30 cellular contexts compared by ENCODE assay signal in genomic region chr5:59731829-59732228, GRCh38.
"Had no signal": no experiment of that assay in that cellular context is flagged by ENCODE, and none has a peak within 500 bp of the region (broad histone marks: within the 10 kb centered on the region; RNA-seq: fewer than 3 reads in every experiment).

No MANE protein-coding gene starts in this region.

- H3K4me1 ChIP-seq: ascending aorta had no signal

- H3K27ac ChIP-seq: ascending aorta, cardiac muscle cell, VCaP had no signal

- DNase-seq: activated B cell treated with CpG ODN at 0.5 μM for 24 hours; activated CD4-positive, alpha-beta memory T cell treated with anti-CD3 and anti-CD28 coated beads for 36 hours; activated CD4-positive, alpha-beta T cell treated with anti-CD3 and anti-CD28 coated beads for 4 hours; activated CD4-positive, alpha-beta T cell treated with anti-CD3 and anti-CD28 coated beads, Interleukin-2, amount 10 ng/mL, durations not matched to agents 24 days and 14 days; activated CD4-positive, alpha-beta T cell treated with anti-CD3 and anti-CD28 coated beads, Interleukin-2, amount 50 U/mL, for 1 hour; activated CD4-positive, alpha-beta T cell treated with anti-CD3 and anti-CD28 coated beads, Interleukin-2, amount 50 U/mL, for 4 hours; activated CD4-positive, CD25-positive, alpha-beta regulatory T cell treated with anti-CD3 and anti-CD28 coated beads, Interleukin-2, amount 50 U/mL, for 72 hours; activated CD8-positive, alpha-beta memory T cell treated with anti-CD3 and anti-CD28 coated beads, Interleukin-2, amount 50 U/mL, for 4 hours; activated CD8-positive, alpha-beta T cell treated with anti-CD3 and anti-CD28 coated beads for 36 hours; activated effector memory CD4-positive, alpha-beta T cell treated with Interleukin-2 at 50 U/mL for 16 hours; activated gamma-delta T cell; activated naive CD4-positive, alpha-beta T cell treated with anti-CD3 and anti-CD28 coated beads, Interleukin-2, amount 10 ng/mL, durations not matched to agents 7 days and 5 days; activated naive CD4-positive, alpha-beta T cell treated with Interleukin-2 at 50 U/mL for 16 hours; activated naive CD8-positive, alpha-beta T cell treated with anti-CD3 and anti-CD28 coated beads, Interleukin-2, amount 10 ng/mL, durations not matched to agents 7 days and 5 days; activated naive CD8-positive, alpha-beta T cell treated with anti-CD3 and anti-CD28 coated beads, Interleukin-2, amount 50 U/mL, for 24 hours; activated T-cell treated with anti-CD3 and anti-CD28 coated beads for 4 hours; activated T-cell treated with anti-CD3 and anti-CD28 coated beads, Interleukin-2, amount 50 U/mL, for 1 hour; activated T-cell treated with anti-CD3 and anti-CD28 coated beads, Interleukin-2, amount 50 U/mL, for 4 hours; amygdala; anterior cingulate cortex; caudate nucleus; cerebellar nuclear complex; T-helper 1 cell; T-helper 2 cell; T-helper 9 cell had no signal

- H3K9me3 ChIP-seq: ascending aorta had no signal

- H3K4me3 ChIP-seq: ascending aorta, cardiac muscle cell had no signal

- H3K36me3 ChIP-seq: ascending aorta, cardiac muscle cell had no signal

- ATAC-seq: activated CD8-positive, alpha-beta T cell treated with anti-CD3 and anti-CD28 coated beads for 36 hours; activated naive CD8-positive, alpha-beta T cell treated with anti-CD3 and anti-CD28 coated beads, Interleukin-2, amount 50 U/mL, for 24 hours; activated T-cell treated with anti-CD3 and anti-CD28 coated beads, Interleukin-2, amount 50 U/mL, for 4 hours had no signal

- H3K27me3 ChIP-seq: ascending aorta, cardiac muscle cell had no signal

- FAIRE-seq: bronchial epithelial cell, TTC549 had no signal
